Comparison of ENCODE assay signal across 12 cellular contexts in the genomic region with DNA sequence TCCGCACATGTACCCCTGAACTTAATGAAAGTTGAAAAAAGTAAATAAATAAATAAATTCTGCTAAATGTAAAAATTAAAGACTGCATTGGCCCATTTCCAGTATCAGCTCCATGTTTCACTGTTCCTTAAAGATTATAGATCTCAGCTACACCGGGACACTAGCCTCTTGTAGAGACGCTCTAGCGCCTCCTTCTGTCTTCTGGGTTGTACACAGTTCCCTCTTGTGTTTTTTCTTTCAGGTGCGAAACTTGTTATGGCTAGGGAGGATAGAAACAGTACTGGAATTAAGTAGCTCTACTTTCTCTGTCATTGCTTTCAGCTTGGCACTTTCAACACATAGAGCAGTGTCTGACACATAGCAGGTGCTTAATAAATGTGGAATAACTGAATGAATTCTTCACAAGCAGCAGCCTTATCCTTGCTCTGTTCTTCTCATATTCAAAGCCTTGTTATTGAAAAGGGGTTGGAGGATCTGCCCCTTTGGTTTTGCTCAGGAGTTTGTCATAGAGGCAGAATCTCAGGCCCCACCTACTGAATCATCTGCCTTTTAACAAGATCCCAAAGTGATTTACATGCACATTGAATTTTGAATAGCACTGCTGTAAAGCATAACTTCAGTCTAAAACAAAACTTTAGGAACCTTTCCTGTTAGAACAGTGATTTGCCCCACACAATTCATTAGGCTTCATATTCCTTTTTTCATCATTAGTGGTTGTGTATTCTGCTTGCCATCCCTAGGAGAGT.
DNase-seq lines count a peak whose midpoint lies in the region; ATAC-seq and TF ChIP-seq lines count a peak whose summit lies in the region.
"Had no signal": no experiment of that assay in that cellular context is flagged by ENCODE, and none has a peak within 500 bp of the region (broad histone marks: within the 10 kb centered on the region; RNA-seq: fewer than 3 reads in every experiment).

No MANE protein-coding gene starts in this region.

- no peaks in the 10 kb centered on the region for H3K36me3 ChIP-seq in A673 (ENCODE audit: insufficient read depth, low read length, poor library complexity, severe bottlenecking)
- no peaks in the 10 kb centered on the region for H3K36me3 ChIP-seq in Panc1 (ENCODE audit: control insufficient read depth, insufficient read depth, low read length)
- H3K36me3 ChIP-seq in hepatocyte (replicated peaks; ENCODE audit: insufficient read depth, low read depth): no peaks in the 10 kb centered on the region
- H3K36me3 ChIP-seq in prostate gland: no peaks in the 10 kb centered on the region

- in situ Hi-C loops in Panc1 (cut with HindIII; ENCODE audit: low pct_unique_long_range_greater_than_20kb, low sequenced_read_pairs): no loop called here

- BruUV-seq in A673 (replicated peaks; lab: Mats Ljungman, UMichigan) (no TSS peak), Panc1 (replicated peaks; lab: Mats Ljungman, UMichigan) (no TSS peak)

- 71% methylated on average over 5 of the region's 5 CpGs for WGBS in hepatocyte (ENCODE audit: low lambda C conversion rate, missing lambda C conversion rate)
- WGBS in prostate gland: 86% methylated on average over 5 of the region's 5 CpGs

- H3K9me2 ChIP-seq in hepatocyte (replicated peaks; ENCODE audit: insufficient read depth): no peaks in the 10 kb centered on the region

- H3K9me3 ChIP-seq in A673 (ENCODE audit: low read depth, low read length, poor library complexity, severe bottlenecking) (no peaks in the 10 kb centered on the region), Panc1 (ENCODE audit: control insufficient read depth, insufficient read depth, low read depth, low read length) (no peaks in the 10 kb centered on the region), hepatocyte (ENCODE audit: low read depth) (no peaks in the 10 kb centered on the region), prostate gland (no peaks in the 10 kb centered on the region)

- no peaks in the 10 kb centered on the region for H3K79me2 ChIP-seq in hepatocyte

- H3K4me2 ChIP-seq in hepatocyte: no peak overlapping the region

- H4K20me1 ChIP-seq in hepatocyte (ENCODE audit: insufficient read depth, poor library complexity, severe bottlenecking): no peaks in the 10 kb centered on the region

- peak; percentile 39; the same call in 1 of the 2 replicates for TF ChIP-seq CTCF in A673 (conservative IDR thresholded peaks at IDR 0.05; ENCODE audit: low read depth, low read length)
- TF ChIP-seq CTCF in GM12873 (IDR thresholded peaks at IDR 0.05; ENCODE audit: insufficient read depth, low read depth, low read length, missing control alignments): peak; percentile 29
- peak; percentile 56 for TF ChIP-seq CTCF in Panc1 (IDR thresholded peaks at IDR 0.05)
- peak; percentile 11 for TF ChIP-seq CTCF in hepatocyte (IDR thresholded peaks at IDR 0.05; ENCODE audit: poor library complexity)
- TF ChIP-seq CTCF in prostate gland (IDR thresholded peaks at IDR 0.05): no peak

- POLR2A ChIA-PET in A673 (lab: Charles Lee; ENCODE audit: low non-redundant PET) (no interaction called here), Panc1 (lab: Charles Lee) (interaction anchor here (0.5 to 0.6 kb wide), 2 partner anchors 19 to 689 kb away, joined by 3 to 4 read pairs; no protein-coding TSS in a partner anchor)

- H3K4me3 ChIP-seq in A673 (ENCODE audit: low read depth, low read length, poor library complexity, severe bottlenecking): no peak overlapping the region
- no peak overlapping the region for H3K4me3 ChIP-seq in Panc1 (ENCODE audit: low read depth in 2 of 2, low read length in 2 of 2)
- no peak overlapping the region for H3K4me3 ChIP-seq in hepatocyte
- no peak overlapping the region for H3K4me3 ChIP-seq in prostate gland

- TF ChIP-seq POLR2A in prostate gland (IDR thresholded peaks at IDR 0.05): no peak

- intact Hi-C loops in A673 (cut with micrococcal nuclease; ENCODE audit: unreplicated experiment): no loop called here
- intact Hi-C loops in Panc1 (cut with micrococcal nuclease; ENCODE audit: unreplicated experiment): no loop called here
- intact Hi-C loops in prostate gland (cut with DNase I): no loop called here

- H3K4me1 ChIP-seq in A673 (ENCODE audit: insufficient read depth, low read length, poor library complexity, severe bottlenecking) (no peaks in the 10 kb centered on the region), Panc1 (ENCODE audit: control insufficient read depth, insufficient read depth, low read length) (no peaks in the 10 kb centered on the region), hepatocyte (ENCODE audit: insufficient read depth) (no peaks in the 10 kb centered on the region), prostate gland (replicated peaks) (no peaks in the 10 kb centered on the region)

- CTCF ChIA-PET in A673 (lab: Charles Lee): no interaction called here
- CTCF ChIA-PET in Panc1 (lab: Charles Lee): no interaction called here

- no peak overlapping the region for H2AFZ ChIP-seq in hepatocyte

- no peak for ATAC-seq in Panc1
- ATAC-seq in GM18511 (IDR thresholded peaks at IDR 0.05; ENCODE audit: unreplicated experiment): no peak
- no peak for ATAC-seq in GM21515 (IDR thresholded peaks at IDR 0.05; ENCODE audit: unreplicated experiment)

- H3K27ac ChIP-seq in A673 (ENCODE audit: low read depth, low read length, poor library complexity, severe bottlenecking) (no peak overlapping the region), Panc1 (ENCODE audit: low read length) (no peak overlapping the region), hepatocyte (no peak overlapping the region), prostate gland (no peak overlapping the region)

- DNase-seq in A673 (ENCODE audit: low spot score): no peak
- DNase-seq in Panc1 (ENCODE audit: low read depth, low spot score): no peak
- DNase-seq in hepatocyte (ENCODE audit: low spot score): no peak
- DNase-seq in AG08395 (ENCODE audit: low spot score): no peak
- no peak for DNase-seq in prostate gland (ENCODE audit: low spot score)
- DNase-seq: activated B cell treated with CpG ODN at 0.5 μM for 24 hours; activated naive CD8-positive, alpha-beta T cell treated with anti-CD3 and anti-CD28 coated beads for 36 hours; COR-L47; NCI-H1048 had no signal

- H3K27me3 ChIP-seq in A673 (replicated peaks; ENCODE audit: insufficient read depth, low read depth, low read length, poor library complexity): no peaks in the 10 kb centered on the region
- no peaks in the 10 kb centered on the region for H3K27me3 ChIP-seq in Panc1 (ENCODE audit: control insufficient read depth, insufficient read depth, low read length)
- H3K27me3 ChIP-seq in hepatocyte: no peaks in the 10 kb centered on the region
- H3K27me3 ChIP-seq in prostate gland (replicated peaks; ENCODE audit: insufficient read depth): no peaks in the 10 kb centered on the region

Comparison
In these comparisons a context has a peak if more than half of its experiments do, and no peak if none do; other contexts are left out.
1. CTCF ChIP-seq: peak in A673 (single experiment), GM12873 (single experiment), Panc1 (single experiment) and hepatocyte (single experiment); none in prostate gland (0 of 4).